ENCODE assay signal across 8 cellular contexts in the genomic region with DNA sequence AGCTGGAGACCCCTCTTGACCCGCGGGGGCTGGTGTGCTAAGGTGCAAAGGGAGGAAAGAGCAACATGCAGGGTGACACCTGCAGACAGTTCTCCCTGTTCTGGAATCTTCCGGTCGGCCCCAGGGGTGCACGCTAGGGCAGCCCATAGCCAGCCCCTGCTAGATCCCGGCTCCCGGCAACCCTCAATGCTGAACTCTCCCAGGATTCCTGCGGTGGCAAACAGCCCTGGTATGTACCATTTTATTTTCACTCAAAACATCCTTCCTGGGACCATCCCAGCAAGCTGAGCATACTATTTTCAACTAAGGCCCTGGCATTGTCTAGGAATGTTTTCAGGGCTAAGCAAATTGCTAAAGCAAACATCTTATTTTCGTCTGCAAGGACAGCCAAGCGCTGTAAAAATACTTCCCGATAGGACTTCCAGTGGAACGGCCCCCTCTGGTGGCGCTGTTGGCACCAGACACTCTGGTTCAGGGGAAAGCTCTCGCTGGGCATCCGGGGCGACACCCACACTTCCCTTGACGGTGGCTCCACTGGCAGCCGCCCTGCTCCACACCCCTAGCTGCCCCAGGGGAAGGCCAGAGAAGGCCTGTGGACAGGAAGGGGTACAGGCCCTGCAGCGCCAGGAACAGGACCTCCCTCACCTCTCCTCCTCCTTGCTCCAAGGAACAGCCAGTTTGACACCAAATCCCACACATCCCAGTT.
DNase-seq lines count a peak whose midpoint lies in the region; ATAC-seq and TF ChIP-seq lines count a peak whose summit lies in the region.

No MANE protein-coding gene starts in this region.

- ATAC-seq in GM18873 (IDR thresholded peaks at IDR 0.05; ENCODE audit: low FRiP score, unreplicated experiment), result no peak
- ATAC-seq in HG02852 (IDR thresholded peaks at IDR 0.05; ENCODE audit: unreplicated experiment), result no peak

- WGBS in mesodermal cell (ENCODE audit: insufficient coverage in 2 of 2), 2 experiments, result 80% methylated on average over 18 to 19 of the region's 19 CpGs

- peak; percentile 86 for DNase-seq in EL
- peak; percentile 75 to 82 for DNase-seq in Kasumi-1 (lab: John Stamatoyannopoulos, UW)
- peak; percentile 74 for DNase-seq in WERI-Rb-1
- peak; percentile 43 for DNase-seq in epidermal melanocyte (ENCODE audit: insufficient read length, low spot score)
- DNase-seq in stimulated activated CD8-positive, alpha-beta memory T cell treated with anti-CD3 and anti-CD28 coated beads, Interleukin-4, amount 100 ng/mL, for 48 hours, result peak; percentile 70

- H3K4me3 ChIP-seq in WERI-Rb-1 (ENCODE audit: low read depth, low read length) (no peak overlapping the region), mesodermal cell (ENCODE audit: extremely low read depth, insufficient read depth, low read length, poor library complexity, severe bottlenecking) (no peak overlapping the region)

- peaks cover 19% of the 10 kb centered on the region for H3K36me3 ChIP-seq in WERI-Rb-1
- peaks cover 68% of the 10 kb centered on the region for H3K36me3 ChIP-seq in mesodermal cell (ENCODE audit: control insufficient read depth, insufficient read depth, low read length)

- peak; percentile 83 for TF ChIP-seq CTCF in WERI-Rb-1 (IDR thresholded peaks at IDR 0.05; ENCODE audit: low read depth, low read length)

- H3K27me3 ChIP-seq in WERI-Rb-1 (ENCODE audit: insufficient read depth, low read depth, severe bottlenecking), result no peaks in the 10 kb centered on the region

- H3K4me1 ChIP-seq in mesodermal cell (ENCODE audit: control insufficient read depth, insufficient read depth, low read length, poor library complexity, severe bottlenecking), result peaks cover 64% of the 10 kb centered on the region

- H3K27ac ChIP-seq in WERI-Rb-1, result no peak overlapping the region
- H3K27ac ChIP-seq in mesodermal cell (ENCODE audit: low read depth, low read length, severe bottlenecking), result peak overlapping the region; percentile 20

- no peaks in the 10 kb centered on the region for H3K9me3 ChIP-seq in WERI-Rb-1 (ENCODE audit: severe bottlenecking)
- no peaks in the 10 kb centered on the region for H3K9me3 ChIP-seq in mesodermal cell (ENCODE audit: control insufficient read depth, low read length)
